ENCODE assay signal across 1 cellular context in the genomic region with DNA sequence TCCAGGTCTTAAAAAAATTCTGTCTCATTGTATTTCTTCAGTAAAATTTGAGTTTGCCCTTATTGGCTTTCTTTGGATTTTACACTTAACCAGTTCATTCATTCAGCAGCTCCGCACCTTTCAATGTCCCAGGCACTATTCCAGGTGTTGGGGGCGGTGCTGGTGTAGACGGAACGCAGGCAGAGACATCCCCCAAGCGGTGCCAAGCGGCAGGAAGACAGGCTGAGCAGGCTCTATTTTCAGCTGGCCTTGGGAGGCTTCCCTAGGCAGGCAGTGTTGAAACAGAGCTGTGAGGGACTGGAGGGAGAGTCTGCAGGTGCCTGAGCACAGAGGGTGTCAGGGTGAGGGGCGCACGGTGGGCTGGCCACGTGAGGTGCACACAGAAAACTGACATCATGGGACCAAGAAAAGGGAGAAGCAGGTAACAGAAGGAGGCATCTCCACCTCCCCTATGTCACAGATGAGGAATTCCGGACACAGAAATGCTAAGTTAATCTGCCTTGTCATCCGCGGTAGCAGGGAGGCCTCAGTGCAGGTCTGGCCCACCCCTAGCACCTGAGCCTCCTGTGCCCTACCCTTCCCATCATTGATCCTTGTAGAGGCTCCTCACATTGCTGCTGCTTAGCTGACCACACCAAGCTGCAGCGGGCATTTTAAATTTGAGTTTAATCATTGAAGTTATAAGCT.
TF ChIP-seq lines count a peak whose summit lies in the region.

No MANE protein-coding gene starts in this region.

TF ChIP-seq in WTC11, 78 proteins besides CTCF, POLR2A, EP300 and RAD21:
- TF ChIP-seq, protein P1, sequence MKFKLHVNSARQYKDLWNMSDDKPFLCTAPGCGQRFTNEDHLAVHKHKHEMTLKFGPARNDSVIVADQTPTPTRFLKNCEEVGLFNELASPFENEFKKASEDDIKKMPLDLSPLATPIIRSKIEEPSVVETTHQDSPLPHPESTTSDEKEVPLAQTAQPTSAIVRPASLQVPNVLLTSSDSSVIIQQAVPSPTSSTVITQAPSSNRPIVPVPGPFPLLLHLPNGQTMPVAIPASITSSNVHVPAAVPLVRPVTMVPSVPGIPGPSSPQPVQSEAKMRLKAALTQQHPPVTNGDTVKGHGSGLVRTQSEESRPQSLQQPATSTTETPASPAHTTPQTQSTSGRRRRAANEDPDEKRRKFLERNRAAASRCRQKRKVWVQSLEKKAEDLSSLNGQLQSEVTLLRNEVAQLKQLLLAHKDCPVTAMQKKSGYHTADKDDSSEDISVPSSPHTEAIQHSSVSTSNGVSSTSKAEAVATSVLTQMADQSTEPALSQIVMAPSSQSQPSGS (CRISPR knock-in tag; IDR thresholded peaks at IDR 0.05; ENCODE audit: borderline replicate concordance, low read depth) = no peak
- TF ChIP-seq, protein P2, sequence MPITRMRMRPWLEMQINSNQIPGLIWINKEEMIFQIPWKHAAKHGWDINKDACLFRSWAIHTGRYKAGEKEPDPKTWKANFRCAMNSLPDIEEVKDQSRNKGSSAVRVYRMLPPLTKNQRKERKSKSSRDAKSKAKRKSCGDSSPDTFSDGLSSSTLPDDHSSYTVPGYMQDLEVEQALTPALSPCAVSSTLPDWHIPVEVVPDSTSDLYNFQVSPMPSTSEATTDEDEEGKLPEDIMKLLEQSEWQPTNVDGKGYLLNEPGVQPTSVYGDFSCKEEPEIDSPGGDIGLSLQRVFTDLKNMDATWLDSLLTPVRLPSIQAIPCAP (CRISPR knock-in tag; IDR thresholded peaks at IDR 0.05) = no peak
- TF ChIP-seq JUN (CRISPR knock-in tag; IDR thresholded peaks at IDR 0.05) = no peak
- TF ChIP-seq, protein P3, sequence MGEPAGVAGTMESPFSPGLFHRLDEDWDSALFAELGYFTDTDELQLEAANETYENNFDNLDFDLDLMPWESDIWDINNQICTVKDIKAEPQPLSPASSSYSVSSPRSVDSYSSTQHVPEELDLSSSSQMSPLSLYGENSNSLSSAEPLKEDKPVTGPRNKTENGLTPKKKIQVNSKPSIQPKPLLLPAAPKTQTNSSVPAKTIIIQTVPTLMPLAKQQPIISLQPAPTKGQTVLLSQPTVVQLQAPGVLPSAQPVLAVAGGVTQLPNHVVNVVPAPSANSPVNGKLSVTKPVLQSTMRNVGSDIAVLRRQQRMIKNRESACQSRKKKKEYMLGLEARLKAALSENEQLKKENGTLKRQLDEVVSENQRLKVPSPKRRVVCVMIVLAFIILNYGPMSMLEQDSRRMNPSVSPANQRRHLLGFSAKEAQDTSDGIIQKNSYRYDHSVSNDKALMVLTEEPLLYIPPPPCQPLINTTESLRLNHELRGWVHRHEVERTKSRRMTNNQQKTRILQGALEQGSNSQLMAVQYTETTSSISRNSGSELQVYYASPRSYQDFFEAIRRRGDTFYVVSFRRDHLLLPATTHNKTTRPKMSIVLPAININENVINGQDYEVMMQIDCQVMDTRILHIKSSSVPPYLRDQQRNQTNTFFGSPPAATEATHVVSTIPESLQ (CRISPR knock-in tag; IDR thresholded peaks at IDR 0.05) = no peak
- no peak for TF ChIP-seq NFATC4 (CRISPR knock-in tag; IDR thresholded peaks at IDR 0.05)
- TF ChIP-seq GTF2I (CRISPR knock-in tag; conservative IDR thresholded peaks at IDR 0.05) = no peak
- no peak for TF ChIP-seq SOX15 (CRISPR knock-in tag; IDR thresholded peaks at IDR 0.05)
- TF ChIP-seq JAZF1 (CRISPR knock-in tag; IDR thresholded peaks at IDR 0.05) = no peak
- TF ChIP-seq HMGA2 (CRISPR knock-in tag; IDR thresholded peaks at IDR 0.05) = no peak
- TF ChIP-seq, protein P4, sequence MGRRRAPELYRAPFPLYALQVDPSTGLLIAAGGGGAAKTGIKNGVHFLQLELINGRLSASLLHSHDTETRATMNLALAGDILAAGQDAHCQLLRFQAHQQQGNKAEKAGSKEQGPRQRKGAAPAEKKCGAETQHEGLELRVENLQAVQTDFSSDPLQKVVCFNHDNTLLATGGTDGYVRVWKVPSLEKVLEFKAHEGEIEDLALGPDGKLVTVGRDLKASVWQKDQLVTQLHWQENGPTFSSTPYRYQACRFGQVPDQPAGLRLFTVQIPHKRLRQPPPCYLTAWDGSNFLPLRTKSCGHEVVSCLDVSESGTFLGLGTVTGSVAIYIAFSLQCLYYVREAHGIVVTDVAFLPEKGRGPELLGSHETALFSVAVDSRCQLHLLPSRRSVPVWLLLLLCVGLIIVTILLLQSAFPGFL (CRISPR knock-in tag; IDR thresholded peaks at IDR 0.05; ENCODE audit: borderline replicate concordance) = no peak
